Comparison of ENCODE assay signal across 20 cellular contexts in the genomic region with DNA sequence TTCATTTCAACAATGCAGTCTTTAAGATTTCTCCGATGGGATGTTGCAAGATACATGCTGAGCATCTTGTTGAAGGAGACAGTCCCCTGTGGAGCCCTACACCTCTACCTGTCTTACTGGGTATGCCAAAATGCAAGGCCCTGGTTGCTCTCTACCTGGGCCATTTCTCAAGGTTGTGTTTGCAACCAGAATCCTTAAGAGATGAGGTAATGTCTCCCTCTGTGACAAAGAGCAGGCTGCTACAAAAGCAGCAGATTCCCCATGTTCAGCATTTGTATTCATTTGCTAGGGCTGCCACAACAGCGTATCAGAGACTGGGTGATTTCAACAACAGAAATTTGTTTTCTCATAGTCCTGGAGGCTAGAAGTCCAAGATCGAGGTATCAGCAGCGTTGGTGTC.
"Had no signal": no experiment of that assay in that cellular context is flagged by ENCODE, and none has a peak within 500 bp of the region (broad histone marks: within the 10 kb centered on the region; RNA-seq: fewer than 3 reads in every experiment).

No MANE protein-coding gene starts in this region.

- H3K9ac ChIP-seq: neural progenitor cell had no signal

- H3K4me2 ChIP-seq: neural progenitor cell had no signal

- H3K9me3 Mint-ChIP-seq: activated naive CD4-positive, alpha-beta T cell treated with anti-CD3 and anti-CD28 coated beads, Interleukin-2, amount 50 U/mL, for 72 hours; activated T-cell treated with anti-CD3 and anti-CD28 coated beads, Interleukin-2, amount 50 U/mL, for 72 hours; effector memory CD8-positive, alpha-beta T cell; naive B cell; neural progenitor cell; stimulated activated naive CD8-positive, alpha-beta T cell treated with anti-CD3 and anti-CD28 coated beads, Interleukin-15, Interleukin-2, amounts not matched to agents 100 ng/mL and 50 ng/mL, for 24 hours had no signal

- H3K36me3 Mint-ChIP-seq: activated naive CD4-positive, alpha-beta T cell treated with anti-CD3 and anti-CD28 coated beads, Interleukin-2, amount 50 U/mL, for 72 hours; naive B cell; neural progenitor cell had no signal

- DNase-seq: activated CD4-positive, CD25-positive, alpha-beta regulatory T cell treated with anti-CD3 and anti-CD28 coated beads, Interleukin-2, amount 50 U/mL, for 72 hours; activated effector memory CD4-positive, alpha-beta T cell treated with anti-CD3 and anti-CD28 coated beads, Interleukin-2, amount 50 U/mL, for 16 hours; activated T-cell treated with anti-CD3 and anti-CD28 coated beads, Interleukin-2, amount 50 U/mL, for 72 hours; adrenal gland; effector memory CD8-positive, alpha-beta T cell; foreskin fibroblast; kidney; left ventricle myocardium inferior; mucosa of descending colon; naive B cell; right cardiac atrium; stimulated activated CD4-positive, alpha-beta T cell treated with anti-CD3 and anti-CD28 coated beads, Interleukin-2, amount 100 ng/mL, for 24 hours had no signal

- H3K4me1 ChIP-seq: left ventricle myocardium inferior, neural progenitor cell, prostate gland had no signal

- H3K27me3 Mint-ChIP-seq: effector memory CD8-positive, alpha-beta T cell; naive B cell; stimulated activated naive CD8-positive, alpha-beta T cell treated with anti-CD3 and anti-CD28 coated beads, Interleukin-15, Interleukin-2, amounts not matched to agents 100 ng/mL and 50 ng/mL, for 24 hours had no signal

- FAIRE-seq: kidney had no signal

- H3K27ac ChIP-seq: cardiac muscle cell, epithelial cell of prostate, left ventricle myocardium inferior, neural progenitor cell, prostate gland, tibial nerve, vagina had no signal

- H3K4me3 ChIP-seq: adrenal gland, cardiac muscle cell, left ventricle myocardium inferior, mucosa of descending colon, neural progenitor cell, prostate gland, tibial nerve, vagina had no signal

- H3K27me3 ChIP-seq: adrenal gland, cardiac muscle cell, neural progenitor cell, tibial nerve, vagina had no signal

- H3K27ac Mint-ChIP-seq: activated naive CD4-positive, alpha-beta T cell treated with anti-CD3 and anti-CD28 coated beads, Interleukin-2, amount 50 U/mL, for 72 hours; activated T-cell treated with anti-CD3 and anti-CD28 coated beads, Interleukin-2, amount 50 U/mL, for 72 hours; effector memory CD8-positive, alpha-beta T cell; naive B cell; neural progenitor cell; stimulated activated naive CD8-positive, alpha-beta T cell treated with anti-CD3 and anti-CD28 coated beads, Interleukin-15, Interleukin-2, amounts not matched to agents 100 ng/mL and 50 ng/mL, for 24 hours had no signal

- ATAC-seq: activated naive CD4-positive, alpha-beta T cell treated with anti-CD3 and anti-CD28 coated beads, Interleukin-2, amount 50 U/mL, for 72 hours; activated T-cell treated with anti-CD3 and anti-CD28 coated beads, Interleukin-2, amount 50 U/mL, for 72 hours; effector memory CD8-positive, alpha-beta T cell; mucosa of descending colon; right cardiac atrium had no signal

- H3K9me3 ChIP-seq: adrenal gland, left ventricle myocardium inferior, mucosa of descending colon, prostate gland, tibial nerve, vagina had no signal

- H3K4me1 Mint-ChIP-seq: naive B cell, neural progenitor cell had no signal

- H3K36me3 ChIP-seq: adrenal gland, cardiac muscle cell, left ventricle myocardium inferior, neural progenitor cell, prostate gland, tibial nerve, vagina had no signal

- H2AFZ ChIP-seq: neural progenitor cell had no signal

- H3K4me3 Mint-ChIP-seq: activated T-cell treated with anti-CD3 and anti-CD28 coated beads, Interleukin-2, amount 50 U/mL, for 72 hours; effector memory CD8-positive, alpha-beta T cell; naive B cell; neural progenitor cell; stimulated activated naive CD8-positive, alpha-beta T cell treated with anti-CD3 and anti-CD28 coated beads, Interleukin-15, Interleukin-2, amounts not matched to agents 100 ng/mL and 50 ng/mL, for 24 hours had no signal
